In genomic region chr4:158038718-158039117, GRCh38 we compare ENCODE assay signal across 11 cellular contexts.
"Had no signal": no experiment of that assay in that cellular context is flagged by ENCODE, and none has a peak within 500 bp of the region (broad histone marks: within the 10 kb centered on the region; RNA-seq: fewer than 3 reads in every experiment).

No MANE protein-coding gene starts in this region.

- ATAC-seq: GM23338, HCT116 had no signal

- H2AFZ ChIP-seq: GM23248, GM23338 had no signal

- H3K27ac ChIP-seq: GM23248 had no signal

- H3K36me3 ChIP-seq: HAP-1 had no signal

- H3K4me2 ChIP-seq: GM23338 had no signal

- H3K4me3 ChIP-seq: GM23248, GM23338, HAP-1 had no signal

- DNase-seq: GM23248, GOT3, H7, H9, HCEC 1CT, HFFc6 had no signal

- H3K9ac ChIP-seq: GM23248 had no signal

- FAIRE-seq: H1, H54 had no signal
